ENCODE assay signal across 11 cellular contexts in the genomic region with DNA sequence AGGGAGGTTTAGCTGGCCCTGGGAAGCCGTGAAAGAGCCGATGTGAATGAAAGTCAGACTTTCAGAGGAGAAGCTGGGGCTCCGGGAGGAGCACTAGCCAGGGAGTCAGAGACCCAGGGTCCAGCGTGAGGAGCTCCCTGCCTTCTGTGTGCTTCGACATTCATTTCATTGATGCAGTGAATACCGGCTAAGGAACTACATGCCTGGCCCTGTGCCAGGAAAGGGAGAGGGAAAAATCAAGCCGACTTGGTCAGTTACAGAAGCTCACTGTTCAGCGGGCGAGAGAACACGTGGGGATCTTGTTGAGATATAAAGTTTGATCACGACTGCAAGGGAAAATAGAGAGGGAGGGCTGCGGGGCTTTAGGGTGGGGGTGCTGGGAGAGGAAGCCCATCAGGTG.
DNase-seq lines count a peak whose midpoint lies in the region; ATAC-seq and TF ChIP-seq lines count a peak whose summit lies in the region.
"Had no signal": no experiment of that assay in that cellular context is flagged by ENCODE, and none has a peak within 500 bp of the region (broad histone marks: within the 10 kb centered on the region; RNA-seq: fewer than 3 reads in every experiment).

No MANE protein-coding gene starts in this region.

- peaks cover 63% of the 10 kb centered on the region for H3K4me1 Mint-ChIP-seq in activated CD4-positive, alpha-beta T cell treated with anti-CD3 and anti-CD28 coated beads, Interleukin-2, amount 10 ng/mL, durations not matched to agents 24 days and 14 days
- H3K4me1 Mint-ChIP-seq in activated T-cell treated with anti-CD3 and anti-CD28 coated beads, Interleukin-2, amount 50 U/mL, for 72 hours (ENCODE audit: low read depth): peaks cover 78% of the 10 kb centered on the region

- TF ChIP-seq CTCF in cardiac fibroblast (IDR thresholded peaks at IDR 0.05; ENCODE audit: low read depth, low read length) (no peak), sigmoid colon (IDR thresholded peaks at IDR 0.05) (no peak)

- TF ChIP-seq EP300 in sigmoid colon (IDR thresholded peaks at IDR 0.05): no peak

- H3K4me3 ChIP-seq in cardiac fibroblast (replicated peaks in 1 of 2; ENCODE audit: low read depth in 2 of 2, low read length in 2 of 2) (no peak overlapping the region), sigmoid colon (no peak overlapping the region)

- WGBS in sigmoid colon, 2 donors: 14 to 42% methylated on average over 12 of the region's 12 CpGs

- H3K27ac Mint-ChIP-seq in activated CD4-positive, alpha-beta T cell treated with anti-CD3 and anti-CD28 coated beads, Interleukin-2, amount 10 ng/mL, durations not matched to agents 24 days and 14 days: peak overlapping the region; percentile 19
- no peak overlapping the region for H3K27ac Mint-ChIP-seq in activated T-cell treated with anti-CD3 and anti-CD28 coated beads, Interleukin-2, amount 50 U/mL, for 72 hours

- H3K4me3 Mint-ChIP-seq in activated CD4-positive, alpha-beta T cell treated with anti-CD3 and anti-CD28 coated beads, Interleukin-2, amount 10 ng/mL, durations not matched to agents 24 days and 14 days: no peak overlapping the region
- peak overlapping the region in 1 of 2 donors; percentile 53 for H3K4me3 Mint-ChIP-seq in activated T-cell treated with anti-CD3 and anti-CD28 coated beads, Interleukin-2, amount 50 U/mL, for 72 hours
- H3K4me3 Mint-ChIP-seq: IgD-negative memory B cell had no signal

- peaks cover 2% of the 10 kb centered on the region for H3K36me3 Mint-ChIP-seq in activated CD4-positive, alpha-beta T cell treated with anti-CD3 and anti-CD28 coated beads, Interleukin-2, amount 10 ng/mL, durations not matched to agents 24 days and 14 days (ENCODE audit: low read depth)
- peaks cover 1 to 2% of the 10 kb centered on the region in 2 donors for H3K36me3 Mint-ChIP-seq in activated T-cell treated with anti-CD3 and anti-CD28 coated beads, Interleukin-2, amount 50 U/mL, for 72 hours (ENCODE audit: insufficient read depth in 2 of 2)
- H3K36me3 Mint-ChIP-seq: IgD-negative memory B cell had no signal

- TF ChIP-seq POLR2A in sigmoid colon (IDR thresholded peaks at IDR 0.05): no peak

- H3K27me3 Mint-ChIP-seq in activated CD4-positive, alpha-beta T cell treated with anti-CD3 and anti-CD28 coated beads, Interleukin-2, amount 10 ng/mL, durations not matched to agents 24 days and 14 days: no peaks in the 10 kb centered on the region
- H3K27me3 Mint-ChIP-seq in activated T-cell treated with anti-CD3 and anti-CD28 coated beads, Interleukin-2, amount 50 U/mL, for 72 hours (ENCODE audit: low read depth): peaks cover 5% of the 10 kb centered on the region
- H3K27me3 Mint-ChIP-seq: IgD-negative memory B cell had no signal

- H3K9me3 ChIP-seq in sigmoid colon: no peaks in the 10 kb centered on the region

- DNase-seq in activated CD4-positive, alpha-beta T cell treated with anti-CD3 and anti-CD28 coated beads, Interleukin-2, amount 10 ng/mL, durations not matched to agents 24 days and 14 days: no peak
- DNase-seq in activated CD4-positive, alpha-beta T cell treated with anti-CD3 and anti-CD28 coated beads, Interleukin-2, amount 50 U/mL, for 48 hours: no peak
- DNase-seq in NCI-H1105 treated with DMSO at 0.1 percent for 48 hours (lab: John Stamatoyannopoulos, UW) (peak; percentile 54), cardiac fibroblast (ENCODE audit: low read depth in 2 of 2) (peak; percentile 20 to 59), sigmoid colon (peak; percentile 72), middle frontal gyrus (ENCODE audit: extremely low spot score, low spot score) (no peak)
- DNase-seq in activated T-cell treated with anti-CD3 and anti-CD28 coated beads, Interleukin-2, amount 50 U/mL, for 72 hours: no peak
- DNase-seq: cortex of kidney, NCI-H1930 had no signal

- peaks cover 0 to 9% (median 4%) of the 10 kb centered on the region in 4 donors for H3K4me1 ChIP-seq in sigmoid colon

- no peak overlapping the region for H3K27ac ChIP-seq in sigmoid colon

- H3K36me3 ChIP-seq in sigmoid colon: no peaks in the 10 kb centered on the region

- no peaks in the 10 kb centered on the region for H3K9me3 Mint-ChIP-seq in activated CD4-positive, alpha-beta T cell treated with anti-CD3 and anti-CD28 coated beads, Interleukin-2, amount 10 ng/mL, durations not matched to agents 24 days and 14 days
- peaks cover 2% of the 10 kb centered on the region in 2 donors for H3K9me3 Mint-ChIP-seq in activated T-cell treated with anti-CD3 and anti-CD28 coated beads, Interleukin-2, amount 50 U/mL, for 72 hours
- H3K9me3 Mint-ChIP-seq: IgD-negative memory B cell had no signal

- intact Hi-C loops in activated CD4-positive, alpha-beta T cell treated with anti-CD3 and anti-CD28 coated beads, Interleukin-2, amount 10 ng/mL, durations not matched to agents 24 days and 14 days (cut with micrococcal nuclease): loop anchor here (2.0 kb wide), 1 partner anchor 14 kb away; no protein-coding TSS in a partner anchor
- intact Hi-C loops in sigmoid colon (cut with DNase I): no loop called here

- peaks cover 6 to 41% (median 10%) of the 10 kb centered on the region in 3 donors for H3K27me3 ChIP-seq in sigmoid colon

- ATAC-seq in HG02885 (IDR thresholded peaks at IDR 0.05; ENCODE audit: poor library complexity, unreplicated experiment): no peak
- ATAC-seq in activated T-cell treated with anti-CD3 and anti-CD28 coated beads, Interleukin-2, amount 50 U/mL, for 72 hours (replicated peaks in 1 of 2): no peak

Comparison
In these comparisons a context has a peak if more than half of its experiments do, and no peak if none do; other contexts are left out.
1. DNase-seq: peak in NCI-H1105 treated with DMSO at 0.1 percent for 48 hours (single experiment), cardiac fibroblast (2 of 2) and sigmoid colon (single experiment); none in activated CD4-positive, alpha-beta T cell treated with anti-CD3 and anti-CD28 coated beads, Interleukin-2, amount 10 ng/mL, durations not matched to agents 24 days and 14 days (single experiment), activated CD4-positive, alpha-beta T cell treated with anti-CD3 and anti-CD28 coated beads, Interleukin-2, amount 50 U/mL, for 48 hours (0 of 2), middle frontal gyrus (single experiment) and activated T-cell treated with anti-CD3 and anti-CD28 coated beads, Interleukin-2, amount 50 U/mL, for 72 hours (0 of 2).